In the genomic region with DNA sequence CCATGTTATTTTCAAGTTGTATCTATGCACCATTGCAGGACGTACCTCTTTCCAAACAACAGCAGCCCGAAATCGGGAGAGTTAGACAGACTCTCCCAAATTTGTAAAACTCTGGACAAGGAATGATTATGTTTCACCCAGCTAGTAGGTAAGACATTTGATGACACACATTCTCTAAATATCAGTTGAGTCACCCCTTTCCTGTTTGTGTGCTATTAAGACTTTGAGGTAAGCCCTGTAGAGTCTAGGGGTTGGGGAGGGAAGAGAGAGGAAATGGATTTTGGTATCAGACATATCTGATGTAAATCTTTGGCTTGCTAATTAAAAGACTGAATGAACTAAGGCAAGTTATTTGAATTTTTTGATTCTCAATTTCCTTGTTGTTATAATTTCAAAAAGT, we compare ENCODE assay signal across 1 cellular context.
TF ChIP-seq lines count a peak whose summit lies in the region.

No MANE protein-coding gene starts in this region.

TF ChIP-seq in SK-N-SH, 30 proteins besides CTCF, POLR2A, EP300 and RAD21 (continued from another document):
- TF ChIP-seq, protein P1, sequence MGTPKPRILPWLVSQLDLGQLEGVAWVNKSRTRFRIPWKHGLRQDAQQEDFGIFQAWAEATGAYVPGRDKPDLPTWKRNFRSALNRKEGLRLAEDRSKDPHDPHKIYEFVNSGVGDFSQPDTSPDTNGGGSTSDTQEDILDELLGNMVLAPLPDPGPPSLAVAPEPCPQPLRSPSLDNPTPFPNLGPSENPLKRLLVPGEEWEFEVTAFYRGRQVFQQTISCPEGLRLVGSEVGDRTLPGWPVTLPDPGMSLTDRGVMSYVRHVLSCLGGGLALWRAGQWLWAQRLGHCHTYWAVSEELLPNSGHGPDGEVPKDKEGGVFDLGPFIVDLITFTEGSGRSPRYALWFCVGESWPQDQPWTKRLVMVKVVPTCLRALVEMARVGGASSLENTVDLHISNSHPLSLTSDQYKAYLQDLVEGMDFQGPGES (IDR thresholded peaks at IDR 0.05; ENCODE audit: low read depth, low read length), result no peak
- no peak for TF ChIP-seq SMC3 (IDR thresholded peaks at IDR 0.05; ENCODE audit: low read depth, low read length)
- TF ChIP-seq JUND (IDR thresholded peaks at IDR 0.05), result no peak
- no peak for TF ChIP-seq FOXJ3 (CRISPR knock-in tag; IDR thresholded peaks at IDR 0.05)
- TF ChIP-seq, protein P2, sequence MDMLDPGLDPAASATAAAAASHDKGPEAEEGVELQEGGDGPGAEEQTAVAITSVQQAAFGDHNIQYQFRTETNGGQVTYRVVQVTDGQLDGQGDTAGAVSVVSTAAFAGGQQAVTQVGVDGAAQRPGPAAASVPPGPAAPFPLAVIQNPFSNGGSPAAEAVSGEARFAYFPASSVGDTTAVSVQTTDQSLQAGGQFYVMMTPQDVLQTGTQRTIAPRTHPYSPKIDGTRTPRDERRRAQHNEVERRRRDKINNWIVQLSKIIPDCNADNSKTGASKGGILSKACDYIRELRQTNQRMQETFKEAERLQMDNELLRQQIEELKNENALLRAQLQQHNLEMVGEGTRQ (IDR thresholded peaks at IDR 0.05; ENCODE audit: borderline replicate concordance, low read depth, low read length), result no peak
- no peak for TF ChIP-seq RCOR1 (IDR thresholded peaks at IDR 0.05; ENCODE audit: low read length)
TF ChIP-seq in SK-N-SH: peak in this region for 0.
